Comparison of ENCODE assay signal across 18 cellular contexts in genomic region chr3:184233127-184233843, GRCh38. TPM values are rescaled to one million over a fixed set of nuclear protein-coding genes. Genes with fewer than 3 reads are reported as not detected.
DNase-seq lines count a peak whose midpoint lies in the region; ATAC-seq, FAIRE-seq and TF ChIP-seq lines count a peak whose summit lies in the region.
"Had no signal": no experiment of that assay in that cellular context is flagged by ENCODE, and none has a peak within 500 bp of the region (broad histone marks: within the 10 kb centered on the region; RNA-seq: fewer than 3 reads in every experiment).

No MANE protein-coding gene starts in this region.

- H3K27me3 ChIP-seq in BLaER1 (peaks cover 45% of the 10 kb centered on the region), astrocyte (ENCODE audit: insufficient read depth, low read length) (peaks cover 35% of the 10 kb centered on the region), neuronal stem cell (ENCODE audit: control insufficient read depth in 3 of 3, insufficient read depth in 3 of 3, low read depth in 1 of 3, low read length in 3 of 3) (peaks cover 29 to 98% (median 47%) of the 10 kb centered on the region in 3 experiments), esophagus squamous epithelium (peaks cover 12 to 87% (median 13%) of the 10 kb centered on the region in 4 donors), body of pancreas (no peaks in the 10 kb centered on the region)

- FAIRE-seq in astrocyte (lab: Jason Lieb, UNC) = no peak
- FAIRE-seq: A549, HepG2 had no signal

- no peak for TF ChIP-seq CTCF in GM13977 (IDR thresholded peaks at IDR 0.05; ENCODE audit: extremely low read depth, insufficient read depth, missing control alignments)
- TF ChIP-seq CTCF in astrocyte (IDR thresholded peaks at IDR 0.05; ENCODE audit: insufficient read depth, low read depth, low read length) = no peak
- TF ChIP-seq CTCF in esophagus squamous epithelium (IDR thresholded peaks at IDR 0.05) = no peak
- no peak for TF ChIP-seq CTCF in body of pancreas (IDR thresholded peaks at IDR 0.05)

- peak overlapping the region; percentile 57 for H3K23ac ChIP-seq in neuronal stem cell (ENCODE audit: low read depth, low read length, poor library complexity)

- DNase-seq in GM13977 (ENCODE audit: low spot score) (peak; percentile 14), astrocyte (ENCODE audit: low read depth) (no peak), neuronal stem cell (ENCODE audit: low spot score) (no peak), NCI-H2107 treated with DMSO at 0.1 percent for 48 hours (lab: John Stamatoyannopoulos, UW; ENCODE audit: unreplicated experiment) (no peak), esophagus squamous epithelium (lab: John Stamatoyannopoulos, UW) (no peak), body of pancreas (no peak), SW480 (ENCODE audit: low spot score) (no peak)
- DNase-seq: CD4-positive, alpha-beta T cell; HFFc6 had no signal

- intact Hi-C loops in esophagus squamous epithelium (cut with DNase I) = no loop called here
- intact Hi-C loops in body of pancreas (cut with DNase I) = no loop called here

- no peak overlapping the region for H4K8ac ChIP-seq in neuronal stem cell (ENCODE audit: low read depth, low read length)

- H2AK5ac ChIP-seq in neuronal stem cell (ENCODE audit: low read depth, low read length) = no peak overlapping the region

- H3K9me3 Mint-ChIP-seq in astrocyte (ENCODE audit: unreplicated experiment) = no peaks in the 10 kb centered on the region
- H3K9me3 Mint-ChIP-seq: CD4-positive, alpha-beta T cell; GM23338; HFFc6 had no signal

- peaks cover 2% of the 10 kb centered on the region for H3K79me1 ChIP-seq in neuronal stem cell (ENCODE audit: low read depth, low read length)

- peak overlapping the region; percentile 97 for H3K4me2 ChIP-seq in BLaER1
- no peak overlapping the region for H3K4me2 ChIP-seq in astrocyte (ENCODE audit: low read length)
- H3K4me2 ChIP-seq in neuronal stem cell (ENCODE audit: insufficient read depth, low read length, poor library complexity, severe bottlenecking) = no peak overlapping the region
- H3K4me2 ChIP-seq: A549, GM23338 had no signal

- WGBS in neuronal stem cell (ENCODE audit: extremely low coverage in 2 of 2, insufficient read length in 2 of 2, insufficient replicate concordance in 1 of 2), 2 donors = no CpG with 5 or more reads among the region's 23 CpGs
- 68 to 75% methylated on average over 2 to 6 of the region's 23 CpGs for WGBS in esophagus squamous epithelium, 2 donors
- 89% methylated on average over 19 to 22 of the region's 23 CpGs for WGBS in body of pancreas, 2 donors

- H3K9me3 ChIP-seq in BLaER1 = no peaks in the 10 kb centered on the region
- no peaks in the 10 kb centered on the region for H3K9me3 ChIP-seq in astrocyte (ENCODE audit: insufficient read depth, low read depth, low read length)
- peaks cover 0 to 2% of the 10 kb centered on the region in 2 donors for H3K9me3 ChIP-seq in neuronal stem cell (replicated peaks in 1 of 2; ENCODE audit: control insufficient read depth in 2 of 2, insufficient read depth in 1 of 2, low read depth in 1 of 2, low read length in 2 of 2)
- no peaks in the 10 kb centered on the region for H3K9me3 ChIP-seq in esophagus squamous epithelium
- no peaks in the 10 kb centered on the region for H3K9me3 ChIP-seq in body of pancreas
- H3K9me3 ChIP-seq: A549, HAP-1 had no signal

- H2BK15ac ChIP-seq in neuronal stem cell (ENCODE audit: low read length) = no peak overlapping the region

- H3K36me3 Mint-ChIP-seq in astrocyte (ENCODE audit: low read depth, unreplicated experiment) = no peaks in the 10 kb centered on the region

- H3K4ac ChIP-seq in neuronal stem cell (ENCODE audit: low read length) = no peak overlapping the region

- H2AFZ ChIP-seq in astrocyte (ENCODE audit: low read depth, low read length) (no peak overlapping the region), neuronal stem cell (ENCODE audit: low read length) (no peak overlapping the region)
- H2AFZ ChIP-seq: GM23338 had no signal

- H3K4me3 Mint-ChIP-seq in astrocyte (ENCODE audit: unreplicated experiment) = peak overlapping the region; percentile 66
- H3K4me3 Mint-ChIP-seq: CD4-positive, alpha-beta T cell; GM23338; HFFc6 had no signal

- H3K9ac ChIP-seq in BLaER1 (0 out of 2 replicates have a peak overlapping the region, but pooled peaks have one; percentile 17), astrocyte (ENCODE audit: low read length) (no peak overlapping the region), neuronal stem cell (ENCODE audit: low read depth, low read length, poor library complexity) (no peak overlapping the region)

- peaks cover 28% of the 10 kb centered on the region for H4K20me1 ChIP-seq in BLaER1
- peaks cover 9% of the 10 kb centered on the region for H4K20me1 ChIP-seq in astrocyte (ENCODE audit: insufficient read depth, low read length)

- H3K4me1 ChIP-seq in BLaER1 (peaks cover 90% of the 10 kb centered on the region), astrocyte (ENCODE audit: insufficient read depth, low read length) (peaks cover 13% of the 10 kb centered on the region), neuronal stem cell (ENCODE audit: control insufficient read depth in 2 of 2, insufficient read depth in 1 of 2, low read depth in 1 of 2, low read length in 2 of 2) (peaks cover 4 to 7% of the 10 kb centered on the region in 2 donors), esophagus squamous epithelium (peaks cover 9 to 36% (median 21%) of the 10 kb centered on the region in 3 donors), body of pancreas (peaks cover 25% of the 10 kb centered on the region)
- H3K4me1 ChIP-seq: HAP-1 had no signal

- no peak overlapping the region for H3K27ac Mint-ChIP-seq in astrocyte (ENCODE audit: unreplicated experiment)
- H3K27ac Mint-ChIP-seq: CD4-positive, alpha-beta T cell; GM23338; HFFc6 had no signal

- peak overlapping the region; percentile 38 for H3K14ac ChIP-seq in neuronal stem cell (ENCODE audit: low read length)

- H3K4me3 ChIP-seq in BLaER1 = no peak overlapping the region
- no peak overlapping the region for H3K4me3 ChIP-seq in astrocyte (ENCODE audit: insufficient read depth, low read depth, low read length)
- H3K4me3 ChIP-seq in neuronal stem cell (ENCODE audit: low read length in 2 of 2) = no peak overlapping the region
- no peak overlapping the region for H3K4me3 ChIP-seq in esophagus squamous epithelium
- no peak overlapping the region for H3K4me3 ChIP-seq in body of pancreas
- H3K4me3 ChIP-seq: A549, GM23338, HAP-1 had no signal

- H3K27ac ChIP-seq in BLaER1 = peak overlapping the region; percentile 90; the same call in 1 of the 2 replicates
- H3K27ac ChIP-seq in astrocyte (ENCODE audit: low read depth, low read length) = no peak overlapping the region
- no peak overlapping the region for H3K27ac ChIP-seq in neuronal stem cell (replicated peaks; ENCODE audit: low read length)
- no peak overlapping the region for H3K27ac ChIP-seq in esophagus squamous epithelium
- H3K27ac ChIP-seq in body of pancreas = no peak overlapping the region

- no peak overlapping the region for H2BK120ac ChIP-seq in neuronal stem cell (ENCODE audit: low read depth, low read length)

- in situ Hi-C loops in GM13977 (cut with MboI; ENCODE audit: low pct_unique_long_range_greater_than_20kb, low sequenced_read_pairs, unreplicated experiment) = loop anchor here (25.0 kb wide), 1 partner anchor 346 kb away; the partner anchor contains the start of gene PARL

- H3K36me3 ChIP-seq in BLaER1 (no peaks in the 10 kb centered on the region), astrocyte (ENCODE audit: insufficient read depth, low read length) (no peaks in the 10 kb centered on the region), neuronal stem cell (replicated peaks in 1 of 2; ENCODE audit: control insufficient read depth in 2 of 2, insufficient read depth in 2 of 2, low read length in 2 of 2) (no peaks in the 10 kb centered on the region), esophagus squamous epithelium (no peaks in the 10 kb centered on the region), body of pancreas (replicated peaks in 1 of 2; ENCODE audit: insufficient read depth in 1 of 2, low read depth in 2 of 2) (no peaks in the 10 kb centered on the region)
- H3K36me3 ChIP-seq: HAP-1 had no signal

- peak overlapping the region; percentile 66 for H2BK5ac ChIP-seq in neuronal stem cell (ENCODE audit: low read length)

- no peak overlapping the region for H2BK12ac ChIP-seq in neuronal stem cell (ENCODE audit: low read length)

- ATAC-seq in body of pancreas = no peak
- ATAC-seq: GM23338 had no signal

- TF ChIP-seq POLR2A in esophagus squamous epithelium (IDR thresholded peaks at IDR 0.05) (no peak), body of pancreas (IDR thresholded peaks at IDR 0.05) (no peak)

- H3K79me2 ChIP-seq in astrocyte (ENCODE audit: insufficient read depth, low read length) = no peaks in the 10 kb centered on the region

- peaks cover 63% of the 10 kb centered on the region for H3K27me3 Mint-ChIP-seq in astrocyte (ENCODE audit: low read depth, unreplicated experiment)

- H3K18ac ChIP-seq in neuronal stem cell (ENCODE audit: low read length) = no peak overlapping the region

- H3K4me1 Mint-ChIP-seq in astrocyte (ENCODE audit: low read depth, unreplicated experiment) = peaks cover 11% of the 10 kb centered on the region

- H4K91ac ChIP-seq in neuronal stem cell (ENCODE audit: low read depth, low read length, poor library complexity) = no peak overlapping the region

RNA-seq across cellular contexts. Expression of gene VWA5B2, which starts 3.9 kb away (rescaled TPM):
- 0.23 TPM in 1 of 2 replicates, not detected in the other for total RNA-seq in astrocyte
- 0.13 TPM for polyA plus RNA-seq in neuronal stem cell (2013, experiment 1 of 2)
- polyA plus RNA-seq in neuronal stem cell (2013, experiment 2 of 2) = 0.21 TPM
- under 1 TPM in 1 of 4 donors, not detected in 3; 0.22 TPM for total RNA-seq in esophagus squamous epithelium
- total RNA-seq in body of pancreas = 10 to 100 TPM in 1 of 2 donors, 1 to 10 TPM in 1; 6.0 to 15.8 TPM
- total RNA-seq: CD4-positive, alpha-beta T cell; Daoy; HFFc6 had no signal
- polyA plus RNA-seq: AG04450, BJ, GM23338 had no signal

RNA-seq across cellular contexts. Expression of gene ALG3, which starts 15.5 kb away (rescaled TPM):
- 47.1 and 51.1 TPM in 2 replicates for total RNA-seq in astrocyte
- polyA plus RNA-seq in neuronal stem cell (2013, experiment 1 of 2) = 34.1 TPM
- polyA plus RNA-seq in neuronal stem cell (2013, experiment 2 of 2) = 34.0 TPM
- 10 to 100 TPM; 45.8 to 63.9 (median 54.6) TPM for total RNA-seq in esophagus squamous epithelium
- total RNA-seq in body of pancreas = 10 to 100 TPM; 32.4 to 67.6 TPM

RNA-seq across cellular contexts. Expression of gene EEF1AKMT4, which starts 16.2 kb away (rescaled TPM):
- total RNA-seq in astrocyte (7.2 TPM in 2 replicates), esophagus squamous epithelium (10 to 100 TPM in 2 of 4 donors, 1 to 10 TPM in 2; 8.1 to 13.4 (median 10.3) TPM), body of pancreas (1 to 10 TPM; 3.0 to 3.4 TPM)
- polyA plus RNA-seq in neuronal stem cell (2013, experiment 1 of 2) = 2.8 TPM
- polyA plus RNA-seq in neuronal stem cell (2013, experiment 2 of 2) = 2.5 TPM
- total RNA-seq: CD4-positive, alpha-beta T cell had no signal

RNA-seq across cellular contexts. Expression of gene CAMK2N2, which starts 28.1 kb away (rescaled TPM):
- total RNA-seq in astrocyte (2.6 and 3.4 TPM in 2 replicates), esophagus squamous epithelium (not detected), body of pancreas (1 to 10 TPM; 1.6 to 1.8 TPM)
- polyA plus RNA-seq in neuronal stem cell (2013, experiment 1 of 2) = 2.9 TPM
- 2.7 TPM for polyA plus RNA-seq in neuronal stem cell (2013, experiment 2 of 2)
- total RNA-seq: CD4-positive, alpha-beta T cell had no signal

RNA-seq across cellular contexts. Expression of gene ECE2, which starts 42.5 kb away (rescaled TPM):
- not detected in 2 replicates for total RNA-seq in astrocyte
- polyA plus RNA-seq in neuronal stem cell (2013, experiment 1 of 2) = 0.04 TPM
- 0.06 TPM for polyA plus RNA-seq in neuronal stem cell (2013, experiment 2 of 2)
- not detected for total RNA-seq in esophagus squamous epithelium
- total RNA-seq in body of pancreas = 10 to 100 TPM; 11.7 to 18.8 TPM
- total RNA-seq: Calu3; CD4-positive, alpha-beta T cell; Daoy; HepG2; HFFc6 had no signal
- polyA plus RNA-seq: A549, AG04450, BJ, HepG2 had no signal
